ENCODE assay signal across 2 cellular contexts in genomic region chr21:45626127-45626526, GRCh38. TPM values are rescaled to one million over a fixed set of nuclear protein-coding genes. Genes with fewer than 3 reads are reported as not detected.
"Had no signal": no experiment of that assay in that cellular context is flagged by ENCODE, and none has a peak within 500 bp of the region (broad histone marks: within the 10 kb centered on the region; RNA-seq: fewer than 3 reads in every experiment).

No MANE protein-coding gene starts in this region.

RNA-seq across cellular contexts. Expression of gene PCBP3, which starts 17.4 kb away (rescaled TPM):
- total RNA-seq: dermis blood vessel endothelial cell, epithelial cell of proximal tubule had no signal
